In the genomic region with DNA sequence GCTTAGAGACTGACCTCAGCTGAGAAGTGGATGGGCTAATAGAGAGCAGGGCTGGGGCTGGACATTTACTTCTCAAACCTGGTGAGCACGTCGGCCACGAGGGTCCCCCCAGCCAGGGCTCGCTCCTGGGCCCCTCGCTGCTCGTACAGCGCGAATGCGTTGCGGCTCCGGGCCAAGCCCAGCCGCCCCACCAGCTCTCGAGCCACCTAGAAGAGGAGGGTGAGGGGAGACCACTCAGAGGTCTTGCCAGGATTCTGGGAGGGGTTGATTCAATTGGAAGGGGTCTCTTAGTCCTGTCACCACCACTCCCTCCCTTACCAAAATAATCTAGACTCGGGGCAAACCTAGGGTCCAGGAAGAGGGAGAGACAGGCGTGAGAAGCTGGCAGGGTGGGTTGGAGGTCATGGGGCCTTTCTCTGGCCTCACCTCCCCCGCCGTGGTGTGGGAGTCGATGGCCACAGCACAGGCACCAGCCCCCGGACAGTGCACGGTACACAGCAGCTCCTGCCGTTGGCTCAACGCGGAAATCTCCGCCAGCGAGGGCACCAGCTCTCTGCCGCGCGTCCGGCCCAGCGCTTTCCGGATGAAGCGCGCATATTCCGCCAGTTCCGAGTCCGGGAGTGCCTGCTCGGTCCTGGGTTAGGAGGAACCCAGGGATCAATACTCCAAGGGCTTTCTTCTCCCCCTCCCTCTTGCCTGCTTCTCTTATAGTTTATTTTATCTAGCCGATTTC, we compare ENCODE assay signal across 11 cellular contexts. TPM values are rescaled to one million over a fixed set of nuclear protein-coding genes. Genes with fewer than 3 reads are reported as not detected.
DNase-seq lines count a peak whose midpoint lies in the region; ATAC-seq, FAIRE-seq and TF ChIP-seq lines count a peak whose summit lies in the region.
"Had no signal": no experiment of that assay in that cellular context is flagged by ENCODE, and none has a peak within 500 bp of the region (broad histone marks: within the 10 kb centered on the region; RNA-seq: fewer than 3 reads in every experiment).

No MANE protein-coding gene starts in this region.

- H3K36me3 ChIP-seq in OCI-LY1 (ENCODE audit: insufficient read depth, low read length), result peaks cover 13% of the 10 kb centered on the region; the same call in 1 of the 2 replicates
- peaks cover 5% of the 10 kb centered on the region for H3K36me3 ChIP-seq in iPS-18a (ENCODE audit: control insufficient read depth, low read depth, low read length)
- H3K36me3 ChIP-seq in HAP-1 (replicated peaks), result peaks cover 59% of the 10 kb centered on the region

- no peak for TF ChIP-seq EP300 in A549 (IDR thresholded peaks at IDR 0.05)

- H3K9me2 ChIP-seq in OCI-LY1 (ENCODE audit: low read depth, low read length), result no peaks in the 10 kb centered on the region

- FAIRE-seq in A549 (lab: Jason Lieb, UNC), result no peak

- H4K20me1 ChIP-seq in OCI-LY1 (ENCODE audit: insufficient read depth, low read length), result no peaks in the 10 kb centered on the region

- no peaks in the 10 kb centered on the region for H3K79me2 ChIP-seq in OCI-LY1 (ENCODE audit: insufficient read depth, low read length)

- H3K4me1 ChIP-seq in A549 (peaks cover 54% of the 10 kb centered on the region), OCI-LY1 (ENCODE audit: insufficient read depth, low read length, severe bottlenecking) (peaks cover 29% of the 10 kb centered on the region), iPS-18a (ENCODE audit: control insufficient read depth, low read depth, low read length) (peaks cover 25% of the 10 kb centered on the region), HAP-1 (peaks cover 7% of the 10 kb centered on the region)

- TF ChIP-seq RAD21 in A549 (conservative IDR thresholded peaks at IDR 0.05 in 1 of 2, IDR thresholded peaks at IDR 0.05 in 1 of 2), result no peak

- POLR2A ChIA-PET in A549 (lab: Yijun Ruan, JAX), result no interaction called here

- no peak overlapping the region for H3K9ac ChIP-seq in OCI-LY1 (ENCODE audit: low read length)
- no peak overlapping the region for H3K9ac ChIP-seq in iPS-18a (ENCODE audit: low read length)

- no peak for ATAC-seq in A549
- no peak for ATAC-seq in GM21717 (IDR thresholded peaks at IDR 0.05; ENCODE audit: unreplicated experiment)
- ATAC-seq: PC-3 had no signal

- H3F3A ChIP-seq in OCI-LY1 (ENCODE audit: insufficient read depth, low read length), result no peaks in the 10 kb centered on the region

- H3K4me2 ChIP-seq in A549 (no peak overlapping the region), OCI-LY1 (ENCODE audit: low read length) (peak overlapping the region; percentile 90)

- no peak for TF ChIP-seq POLR2A in A549 (IDR thresholded peaks at IDR 0.05; ENCODE audit: low read length)

- H3K27me3 ChIP-seq in OCI-LY1 (ENCODE audit: insufficient read depth, low read length), result peaks cover 16% of the 10 kb centered on the region; the same call in 1 of the 2 replicates
- H3K27me3 ChIP-seq in iPS-18a (ENCODE audit: control insufficient read depth, insufficient read depth, low read length), result peaks cover 70% of the 10 kb centered on the region
- no peaks in the 10 kb centered on the region for H3K27me3 ChIP-seq in HAP-1 (ENCODE audit: low read depth)

- H3K9me3 ChIP-seq in A549 (no peaks in the 10 kb centered on the region), OCI-LY1 (ENCODE audit: low read length) (no peaks in the 10 kb centered on the region), iPS-18a (ENCODE audit: control insufficient read depth, low read depth, low read length) (no peaks in the 10 kb centered on the region), HAP-1 (no peaks in the 10 kb centered on the region)

- WGBS in A549 (ENCODE audit: missing lambda C conversion rate), result 93% methylated on average over 38 of the region's 38 CpGs

- no peak overlapping the region for H3K4me3 ChIP-seq in A549
- peak overlapping the region; percentile 62 for H3K4me3 ChIP-seq in OCI-LY1 (ENCODE audit: low read depth, low read length, poor library complexity, severe bottlenecking)
- peak overlapping the region; percentile 66 for H3K4me3 ChIP-seq in iPS-18a (ENCODE audit: low read length)
- no peak overlapping the region for H3K4me3 ChIP-seq in HAP-1

- TF ChIP-seq CTCF in A549 (IDR thresholded peaks at IDR 0.05), result no peak
- no peak for TF ChIP-seq CTCF in OCI-LY1 (IDR thresholded peaks at IDR 0.05; ENCODE audit: low read length)

- in situ Hi-C loops in HAP-1 (cut with MboI; ENCODE audit: low sequenced_read_pairs), result no loop called here

- CTCF ChIA-PET in A549 (lab: Yijun Ruan, JAX), result interaction anchor here (0.8 to 15.7 kb wide), 8 partner anchors 8 to 93 kb away, joined by 4 to 394 read pairs (median 7); a partner anchor contains a TSS

- DNase-seq in A549 (ENCODE audit: low read depth in 1 of 2, low spot score in 1 of 2) (no peak), HAP-1 (ENCODE audit: low spot score in 2 of 2) (no peak), substantia nigra (lab: John Stamatoyannopoulos, UW) (no peak)
- DNase-seq: cerebellar nuclear complex, hippocampal formation, NCI-H1694 treated with DMSO at 0.1 percent for 48 hours, PC-3 had no signal

- no peak overlapping the region for H2AFZ ChIP-seq in OCI-LY1 (ENCODE audit: low read length)

- H3K27ac ChIP-seq in A549 (no peak overlapping the region), OCI-LY1 (ENCODE audit: low read depth, low read length, poor library complexity, severe bottlenecking) (no peak overlapping the region), iPS-18a (ENCODE audit: low read length) (no peak overlapping the region), substantia nigra (ENCODE audit: low read depth, low read length, poor library complexity, severe bottlenecking) (no peak overlapping the region)
- H3K27ac ChIP-seq: C4-2B had no signal

TF ChIP-seq in A549, 52 proteins besides CTCF, POLR2A, EP300 and RAD21:
- TF ChIP-seq TP53 (CRISPR knock-in tag; IDR thresholded peaks at IDR 0.05) (0 out of 2 replicates have a peak, but pooled peaks have one; percentile 29), CBX8 (IDR thresholded peaks at IDR 0.05) (no peak)

RNA-seq across cellular contexts. Expression of a gene that starts 5.7 kb away (rescaled TPM):
- polyA plus RNA-seq in A549 (2011; rRNA removed) (5.3 and 5.5 TPM in 2 replicates), A549 (2017; fragmentation: RNase III; extraction: RNeasy Plus Mini Kit Qiagen cat#74134 plus additional on column Dnase treatment) (12.3 to 15.5 TPM (median 14.0 TPM) in 3 replicates)
- polyA plus RNA-seq in A549 (2012; cell fraction: cytosol; rRNA removed), result 13.8 and 18.8 TPM in 2 replicates
- 31.7 and 42.1 TPM in 2 replicates for polyA plus RNA-seq in A549 (2012; cell fraction: nucleus; rRNA removed)
- 2.3 and 2.5 TPM in 2 replicates for polyA minus RNA-seq in A549 (2011; rRNA and poly(A)+ RNA removed)

RNA-seq across cellular contexts. Expression of a gene that starts 10.6 kb away (rescaled TPM):
- 0.19 and 0.23 TPM in 2 replicates for polyA plus RNA-seq in A549 (2011; rRNA removed)
- polyA plus RNA-seq in A549 (2012; cell fraction: cytosol; rRNA removed), result 0.63 and 0.93 TPM in 2 replicates
- 2.0 and 3.4 TPM in 2 replicates for polyA plus RNA-seq in A549 (2012; cell fraction: nucleus; rRNA removed)
- polyA plus RNA-seq in A549 (2017; fragmentation: RNase III; extraction: RNeasy Plus Mini Kit Qiagen cat#74134 plus additional on column Dnase treatment), result 0.59 to 0.73 TPM (median 0.66 TPM) in 3 replicates
- polyA minus RNA-seq in A549 (2011; rRNA and poly(A)+ RNA removed), result 0.37 TPM in 1 of 2 replicates, not detected in the other

RNA-seq across cellular contexts. Expression of a gene that starts 11.2 kb away (rescaled TPM):
- polyA plus RNA-seq in A549 (2011; rRNA removed), result 8.2 and 8.8 TPM in 2 replicates
- 8.7 and 9.5 TPM in 2 replicates for polyA plus RNA-seq in A549 (2012; cell fraction: cytosol; rRNA removed)
- polyA plus RNA-seq in A549 (2012; cell fraction: nucleus; rRNA removed), result 55.8 and 61.8 TPM in 2 replicates
- 6.3 to 7.1 TPM (median 7.1 TPM) in 3 replicates for polyA plus RNA-seq in A549 (2017; fragmentation: RNase III; extraction: RNeasy Plus Mini Kit Qiagen cat#74134 plus additional on column Dnase treatment)
- 6.1 and 7.4 TPM in 2 replicates for polyA minus RNA-seq in A549 (2011; rRNA and poly(A)+ RNA removed)

RNA-seq across cellular contexts. Expression of a gene that starts 12.0 kb away (rescaled TPM):
- polyA plus RNA-seq in A549 (2011; rRNA removed) (14.9 and 18.6 TPM in 2 replicates), A549 (2017; fragmentation: RNase III; extraction: RNeasy Plus Mini Kit Qiagen cat#74134 plus additional on column Dnase treatment) (27.1 to 36.1 TPM (median 30.6 TPM) in 3 replicates)
- polyA plus RNA-seq in A549 (2012; cell fraction: cytosol; rRNA removed), result 28.3 and 31.4 TPM in 2 replicates
- 136 and 148 TPM in 2 replicates for polyA plus RNA-seq in A549 (2012; cell fraction: nucleus; rRNA removed)
- polyA minus RNA-seq in A549 (2011; rRNA and poly(A)+ RNA removed), result 8.6 and 13.8 TPM in 2 replicates

Comparison
In these comparisons a context has a peak if more than half of its experiments do, and no peak if none do; other contexts are left out.
1. H3K4me3 ChIP-seq: peak in OCI-LY1 (single experiment) and iPS-18a (single experiment); none in A549 (single experiment) and HAP-1 (single experiment).